19 cellular contexts compared by ENCODE assay signal in genomic region chr10:50593523-50593922, GRCh38. TPM values are rescaled to one million over a fixed set of nuclear protein-coding genes. Genes with fewer than 3 reads are reported as not detected.
DNase-seq lines count a peak whose midpoint lies in the region; ATAC-seq, FAIRE-seq and TF ChIP-seq lines count a peak whose summit lies in the region.
"Had no signal": no experiment of that assay in that cellular context is flagged by ENCODE, and none has a peak within 500 bp of the region (broad histone marks: within the 10 kb centered on the region; RNA-seq: fewer than 3 reads in every experiment).

No MANE protein-coding gene starts in this region.

- H3K79me2 ChIP-seq in astrocyte (ENCODE audit: insufficient read depth, low read length), result no peaks in the 10 kb centered on the region

- no peaks in the 10 kb centered on the region for H3K9me3 ChIP-seq in astrocyte (ENCODE audit: insufficient read depth, low read depth, low read length)
- H3K9me3 ChIP-seq: gastrocnemius medialis, mucosa of descending colon, tibial artery had no signal

- H3K4me1 Mint-ChIP-seq in activated naive CD8-positive, alpha-beta T cell treated with anti-CD3 and anti-CD28 coated beads, Interleukin-2, amount 50 U/mL, for 24 hours, result peaks cover 18% of the 10 kb centered on the region
- peaks cover 11% of the 10 kb centered on the region for H3K4me1 Mint-ChIP-seq in activated naive CD8-positive, alpha-beta T cell treated with anti-CD3 and anti-CD28 coated beads for 36 hours
- H3K4me1 Mint-ChIP-seq in astrocyte (ENCODE audit: low read depth, unreplicated experiment), result peaks cover 17% of the 10 kb centered on the region
- peaks cover 17% of the 10 kb centered on the region for H3K4me1 Mint-ChIP-seq in stimulated activated naive CD8-positive, alpha-beta T cell treated with anti-CD3 and anti-CD28 coated beads, Interleukin-15, amount 100 ng/mL, for 72 hours

- no peak for FAIRE-seq in astrocyte (lab: Jason Lieb, UNC)

- H2AFZ ChIP-seq in astrocyte (ENCODE audit: low read depth, low read length), result no peak overlapping the region

- H3K9me3 Mint-ChIP-seq in activated naive CD8-positive, alpha-beta T cell treated with anti-CD3 and anti-CD28 coated beads, Interleukin-2, amount 50 U/mL, for 24 hours, result no peaks in the 10 kb centered on the region
- H3K9me3 Mint-ChIP-seq in activated naive CD8-positive, alpha-beta T cell treated with anti-CD3 and anti-CD28 coated beads for 36 hours, result no peaks in the 10 kb centered on the region
- H3K9me3 Mint-ChIP-seq in astrocyte (ENCODE audit: unreplicated experiment), result no peaks in the 10 kb centered on the region
- H3K9me3 Mint-ChIP-seq in stimulated activated naive CD8-positive, alpha-beta T cell treated with anti-CD3 and anti-CD28 coated beads, Interleukin-15, amount 100 ng/mL, for 72 hours, result no peaks in the 10 kb centered on the region
- H3K9me3 Mint-ChIP-seq: CD4-positive, alpha-beta memory T cell; central memory CD8-positive, alpha-beta T cell; stimulated activated memory B cell treated with anti-CD40 and anti-IgM and Interleukin-4, amounts not matched to agents 10 μg/mL and 1 μg/mL and 100 μg/mL, for 72 hours had no signal

- TF ChIP-seq CTCF in astrocyte (IDR thresholded peaks at IDR 0.05; ENCODE audit: insufficient read depth, low read depth, low read length) (no peak), foreskin keratinocyte (conservative IDR thresholded peaks at IDR 0.05) (no peak), dorsolateral prefrontal cortex (IDR thresholded peaks at IDR 0.05 in 54 of 56, conservative IDR thresholded peaks at IDR 0.05 in 2 of 56; ENCODE audit: low read depth in 1 of 56, partially characterized antibody in 56 of 56) (no peak)

- H3K4me3 ChIP-seq in astrocyte (ENCODE audit: insufficient read depth, low read depth, low read length), result no peak overlapping the region
- no peak overlapping the region for H3K4me3 ChIP-seq in dorsolateral prefrontal cortex
- H3K4me3 ChIP-seq: gastrocnemius medialis, mucosa of descending colon, tibial artery had no signal

- no peaks in the 10 kb centered on the region for H3K27me3 Mint-ChIP-seq in activated naive CD8-positive, alpha-beta T cell treated with anti-CD3 and anti-CD28 coated beads, Interleukin-2, amount 50 U/mL, for 24 hours
- H3K27me3 Mint-ChIP-seq in activated naive CD8-positive, alpha-beta T cell treated with anti-CD3 and anti-CD28 coated beads for 36 hours, result no peaks in the 10 kb centered on the region
- H3K27me3 Mint-ChIP-seq in astrocyte (ENCODE audit: low read depth, unreplicated experiment), result no peaks in the 10 kb centered on the region
- H3K27me3 Mint-ChIP-seq in stimulated activated naive CD8-positive, alpha-beta T cell treated with anti-CD3 and anti-CD28 coated beads, Interleukin-15, amount 100 ng/mL, for 72 hours, result no peaks in the 10 kb centered on the region
- H3K27me3 Mint-ChIP-seq: CD4-positive, alpha-beta memory T cell; central memory CD8-positive, alpha-beta T cell; stimulated activated memory B cell treated with anti-CD40 and anti-IgM and Interleukin-4, amounts not matched to agents 10 μg/mL and 1 μg/mL and 100 μg/mL, for 72 hours had no signal

- no peak overlapping the region for H3K9ac ChIP-seq in astrocyte (ENCODE audit: low read length)

- no peak overlapping the region for H3K27ac Mint-ChIP-seq in activated naive CD8-positive, alpha-beta T cell treated with anti-CD3 and anti-CD28 coated beads, Interleukin-2, amount 50 U/mL, for 24 hours
- no peak overlapping the region for H3K27ac Mint-ChIP-seq in activated naive CD8-positive, alpha-beta T cell treated with anti-CD3 and anti-CD28 coated beads for 36 hours
- peak overlapping the region; percentile 87 for H3K27ac Mint-ChIP-seq in astrocyte (ENCODE audit: unreplicated experiment)
- H3K27ac Mint-ChIP-seq in stimulated activated naive CD8-positive, alpha-beta T cell treated with anti-CD3 and anti-CD28 coated beads, Interleukin-15, amount 100 ng/mL, for 72 hours, result no peak overlapping the region
- H3K27ac Mint-ChIP-seq: stimulated activated memory B cell treated with anti-CD40 and anti-IgM and Interleukin-4, amounts not matched to agents 10 μg/mL and 1 μg/mL and 100 μg/mL, for 72 hours had no signal

- H3K36me3 ChIP-seq in astrocyte (ENCODE audit: insufficient read depth, low read length), result no peaks in the 10 kb centered on the region
- H3K36me3 ChIP-seq: gastrocnemius medialis, WERI-Rb-1 had no signal

- peak; percentile 28 for ATAC-seq in activated naive CD8-positive, alpha-beta T cell treated with anti-CD3 and anti-CD28 coated beads, Interleukin-2, amount 50 U/mL, for 24 hours
- ATAC-seq in foreskin keratinocyte (peak; percentile 34), GM21576 (IDR thresholded peaks at IDR 0.05; ENCODE audit: unreplicated experiment) (no peak)
- peak; percentile 82 for ATAC-seq in stimulated activated naive CD8-positive, alpha-beta T cell treated with anti-CD3 and anti-CD28 coated beads, Interleukin-15, amount 100 ng/mL, for 72 hours
- ATAC-seq: mucosa of descending colon; stimulated activated memory B cell treated with anti-CD40 and anti-IgM and Interleukin-4, amounts not matched to agents 10 μg/mL and 1 μg/mL and 100 μg/mL, for 72 hours had no signal

- H3K4me1 ChIP-seq in astrocyte (ENCODE audit: insufficient read depth, low read length), result peaks cover 8% of the 10 kb centered on the region
- no peaks in the 10 kb centered on the region for H3K4me1 ChIP-seq in foreskin keratinocyte

- no peak for DNase-seq in activated naive CD8-positive, alpha-beta T cell treated with anti-CD3 and anti-CD28 coated beads, Interleukin-2, amount 50 U/mL, for 24 hours
- no peak for DNase-seq in activated naive CD8-positive, alpha-beta T cell treated with anti-CD3 and anti-CD28 coated beads for 36 hours
- DNase-seq in astrocyte (ENCODE audit: low read depth), result peak; percentile 30
- no peak for DNase-seq in foreskin keratinocyte
- no peak for DNase-seq in stimulated activated naive CD8-positive, alpha-beta T cell treated with anti-CD3 and anti-CD28 coated beads, Interleukin-15, amount 100 ng/mL, for 72 hours
- DNase-seq in NCI-H2029 treated with DMSO at 0.1 percent for 48 hours (lab: John Stamatoyannopoulos, UW), result no peak
- DNase-seq in dorsolateral prefrontal cortex, result no peak
- DNase-seq: activated CD8-positive, alpha-beta memory T cell treated with anti-CD3 and anti-CD28 coated beads for 24 hours; CD4-positive, alpha-beta memory T cell; effector memory CD4-positive, alpha-beta T cell; gastrocnemius medialis; mucosa of descending colon; stimulated activated CD4-positive, alpha-beta T cell treated with anti-CD3 and anti-CD28 coated beads, Interleukin-15, amount 100 ng/mL, for 24 hours; T-helper 1 cell; tibial artery; WERI-Rb-1 had no signal

- H3K4me3 Mint-ChIP-seq in activated naive CD8-positive, alpha-beta T cell treated with anti-CD3 and anti-CD28 coated beads, Interleukin-2, amount 50 U/mL, for 24 hours, result no peak overlapping the region
- H3K4me3 Mint-ChIP-seq in activated naive CD8-positive, alpha-beta T cell treated with anti-CD3 and anti-CD28 coated beads for 36 hours, result no peak overlapping the region
- H3K4me3 Mint-ChIP-seq in astrocyte (ENCODE audit: unreplicated experiment), result no peak overlapping the region
- no peak overlapping the region for H3K4me3 Mint-ChIP-seq in stimulated activated naive CD8-positive, alpha-beta T cell treated with anti-CD3 and anti-CD28 coated beads, Interleukin-15, amount 100 ng/mL, for 72 hours
- H3K4me3 Mint-ChIP-seq: CD4-positive, alpha-beta memory T cell; central memory CD8-positive, alpha-beta T cell; stimulated activated memory B cell treated with anti-CD40 and anti-IgM and Interleukin-4, amounts not matched to agents 10 μg/mL and 1 μg/mL and 100 μg/mL, for 72 hours had no signal

- H4K20me1 ChIP-seq in astrocyte (ENCODE audit: insufficient read depth, low read length), result peaks cover 19% of the 10 kb centered on the region

- H3K36me3 Mint-ChIP-seq in activated naive CD8-positive, alpha-beta T cell treated with anti-CD3 and anti-CD28 coated beads, Interleukin-2, amount 50 U/mL, for 24 hours (ENCODE audit: low read depth), result peaks cover 12% of the 10 kb centered on the region
- peaks cover 2% of the 10 kb centered on the region for H3K36me3 Mint-ChIP-seq in activated naive CD8-positive, alpha-beta T cell treated with anti-CD3 and anti-CD28 coated beads for 36 hours
- H3K36me3 Mint-ChIP-seq in astrocyte (ENCODE audit: low read depth, unreplicated experiment), result no peaks in the 10 kb centered on the region

- intact Hi-C loops in dorsolateral prefrontal cortex (cut with DNase I), result no loop called here

- H3K27ac ChIP-seq in astrocyte (ENCODE audit: low read depth, low read length) (no peak overlapping the region), foreskin keratinocyte (no peak overlapping the region), dorsolateral prefrontal cortex (peak overlapping the region in 2 of 59 donors; percentile 19 to 26)
- H3K27ac ChIP-seq: gastrocnemius medialis, tibial artery, WERI-Rb-1 had no signal

- H3K27me3 ChIP-seq in astrocyte (ENCODE audit: insufficient read depth, low read length), result no peaks in the 10 kb centered on the region
- no peaks in the 10 kb centered on the region for H3K27me3 ChIP-seq in foreskin keratinocyte
- H3K27me3 ChIP-seq in dorsolateral prefrontal cortex, result no peaks in the 10 kb centered on the region
- H3K27me3 ChIP-seq: gastrocnemius medialis, tibial artery had no signal

- H3K4me2 ChIP-seq in astrocyte (ENCODE audit: low read length), result peak overlapping the region; percentile 38

RNA-seq across cellular contexts. Expression of gene SGMS1, which starts 30.2 kb away (rescaled TPM):
- 10 to 100 TPM in 1 of 2 experiments, 1 to 10 TPM in 1; 9.8 to 11.3 TPM for total RNA-seq in activated naive CD8-positive, alpha-beta T cell treated with anti-CD3 and anti-CD28 coated beads for 36 hours
- 22.3 and 25.6 TPM in 2 replicates for total RNA-seq in astrocyte
- 25.3 and 27.3 TPM in 2 replicates for total RNA-seq in foreskin keratinocyte
- polyA plus RNA-seq in foreskin keratinocyte, result 6.7 and 8.3 TPM in 2 replicates
- total RNA-seq in dorsolateral prefrontal cortex, result 100 to 1,000 TPM in 1 of 120 experiments, 10 to 100 TPM in 119; 37.8 to 101 (median 59.4) TPM
